ENCODE assay signal across 8 cellular contexts in the genomic region with DNA sequence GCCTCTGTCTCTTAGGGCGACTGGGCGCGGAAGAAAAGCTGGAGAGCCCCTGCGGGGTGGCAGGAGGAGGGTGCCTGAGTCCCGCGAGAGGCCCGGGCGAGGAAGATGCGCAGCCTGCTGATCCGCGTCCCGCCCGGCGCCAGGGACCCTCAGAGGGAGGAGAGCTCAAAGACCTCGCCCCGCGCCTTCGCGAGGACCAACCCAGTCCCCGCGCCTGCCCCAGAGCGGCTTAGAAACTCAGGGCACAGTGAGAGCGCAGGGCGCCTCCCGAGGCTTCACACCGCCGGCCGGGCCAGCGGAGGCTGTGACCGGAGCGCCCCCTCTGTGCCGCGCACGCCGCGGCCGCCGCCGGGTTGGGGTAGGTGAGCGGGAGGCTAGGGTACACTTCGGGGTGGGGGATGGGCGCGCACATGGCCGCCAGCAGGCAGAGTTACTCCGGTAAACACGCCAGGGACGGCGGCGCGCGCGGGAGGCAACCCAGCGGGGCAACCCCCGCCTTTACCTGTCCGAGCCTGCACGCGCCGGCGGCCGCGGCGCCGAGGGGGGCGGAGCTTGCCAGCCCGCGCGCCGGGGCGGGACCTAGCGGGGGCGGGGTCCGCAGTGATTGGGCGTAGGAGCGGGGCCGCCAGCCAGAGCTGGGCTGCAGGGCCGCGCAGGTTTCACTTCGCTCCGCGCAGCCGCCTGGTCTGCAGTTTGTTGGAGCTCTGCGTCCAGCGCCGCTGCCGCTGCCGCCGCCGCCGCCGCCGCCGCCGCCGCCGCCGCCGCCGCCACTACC. TPM values are rescaled to one million over a fixed set of nuclear protein-coding genes. Genes with fewer than 3 reads are reported as not detected.
DNase-seq lines count a peak whose midpoint lies in the region; ATAC-seq and TF ChIP-seq lines count a peak whose summit lies in the region.

A gene with protein sequence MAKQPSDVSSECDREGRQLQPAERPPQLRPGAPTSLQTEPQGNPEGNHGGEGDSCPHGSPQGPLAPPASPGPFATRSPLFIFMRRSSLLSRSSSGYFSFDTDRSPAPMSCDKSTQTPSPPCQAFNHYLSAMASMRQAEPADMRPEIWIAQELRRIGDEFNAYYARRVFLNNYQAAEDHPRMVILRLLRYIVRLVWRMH (plus strand): TSS at position 662 of the 775 bp plus-strand sequence. CDS start 2,832 bp downstream, outside the sequence.

- CTCF ChIA-PET in WTC11 (lab: Charles Lee), result interaction anchor here (0.7 to 2.1 kb wide), 6 partner anchors 13 to 105 kb away, joined by 3 to 7 read pairs (median 4); no protein-coding TSS in a partner anchor

- no peak for TF ChIP-seq CTCF in AG09309 (IDR thresholded peaks at IDR 0.05; ENCODE audit: control insufficient read depth, insufficient read depth, low read depth, low read length, missing control alignments)
- TF ChIP-seq CTCF in WTC11 (IDR thresholded peaks at IDR 0.05), result no peak
- no peak for TF ChIP-seq CTCF in cardiac fibroblast (IDR thresholded peaks at IDR 0.05; ENCODE audit: low read depth, low read length)

- H3K36me3 Mint-ChIP-seq in WTC11, result peaks cover 16% of the 10 kb centered on the region

- peaks cover 39% of the 10 kb centered on the region for H3K4me1 Mint-ChIP-seq in WTC11

- DNase-seq in AG09309 (ENCODE audit: low read depth) (peak; percentile 49), NCI-H2227 treated with DMSO at 0.1 percent for 48 hours (lab: John Stamatoyannopoulos, UW) (peak; percentile 89), WTC11 (ENCODE audit: low spot score) (peak; percentile 93), cardiac fibroblast (ENCODE audit: low read depth in 2 of 2) (peak; percentile 86 to 95), islet precursor cell (peak; percentile 97)
- peak; percentile 85 to 87 (median 85) for DNase-seq in stimulated activated CD4-positive, alpha-beta T cell treated with anti-CD3 and anti-CD28 coated beads, Interleukin-12 subunit alpha, Interleukin-12 subunit beta, amount 100 ng/mL, for 48 hours (ENCODE audit: low read depth in 2 of 3, low spot score in 1 of 3)

- H3K9me3 Mint-ChIP-seq in WTC11, result no peaks in the 10 kb centered on the region

- H3K4me3 Mint-ChIP-seq in WTC11, result peak within 1 kb of the TSS; percentile 84

- in situ Hi-C loops in GM18951 (cut with MboI; ENCODE audit: low sequenced_read_pairs, unreplicated experiment), result no loop called here

- peaks cover 54% of the 10 kb centered on the region for H3K27me3 Mint-ChIP-seq in WTC11 (ENCODE audit: low read depth)

- peak within 1 kb of the TSS; percentile 76 for H3K4me3 ChIP-seq in AG09309 (ENCODE audit: control insufficient read depth, low read depth, low read length)
- peak within 1 kb of the TSS; percentile 68 to 96 for H3K4me3 ChIP-seq in cardiac fibroblast (replicated peaks in 1 of 2; ENCODE audit: low read depth in 2 of 2, low read length in 2 of 2)

- POLR2A ChIA-PET in WTC11 (lab: Charles Lee), result interaction anchor here (1.0 to 1.7 kb wide), 3 partner anchors 13 to 82 kb away, joined by 3 to 5 read pairs (median 4); no protein-coding TSS in a partner anchor

- peak; percentile 77 for TF ChIP-seq POLR2A in GM18951 (IDR thresholded peaks at IDR 0.05; ENCODE audit: extremely low read depth, insufficient read depth, insufficient read length)

- peak within 1 kb of the TSS; percentile 87 for H3K27ac Mint-ChIP-seq in WTC11

- peak; percentile 59 for ATAC-seq in HG03175 (IDR thresholded peaks at IDR 0.05; ENCODE audit: unreplicated experiment)
- peak; percentile 60 for ATAC-seq in WTC11

TF ChIP-seq in WTC11, 78 proteins besides CTCF, POLR2A, EP300 and RAD21 (continues in another document):
- TF ChIP-seq SMAD3 (CRISPR knock-in tag; IDR thresholded peaks at IDR 0.05; ENCODE audit: borderline replicate concordance), result peak; percentile 40; the same call in 1 of the 2 replicates
- TF ChIP-seq TEAD4 (CRISPR knock-in tag; IDR thresholded peaks at IDR 0.05), result no peak
- TF ChIP-seq, protein P1, sequence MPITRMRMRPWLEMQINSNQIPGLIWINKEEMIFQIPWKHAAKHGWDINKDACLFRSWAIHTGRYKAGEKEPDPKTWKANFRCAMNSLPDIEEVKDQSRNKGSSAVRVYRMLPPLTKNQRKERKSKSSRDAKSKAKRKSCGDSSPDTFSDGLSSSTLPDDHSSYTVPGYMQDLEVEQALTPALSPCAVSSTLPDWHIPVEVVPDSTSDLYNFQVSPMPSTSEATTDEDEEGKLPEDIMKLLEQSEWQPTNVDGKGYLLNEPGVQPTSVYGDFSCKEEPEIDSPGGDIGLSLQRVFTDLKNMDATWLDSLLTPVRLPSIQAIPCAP (CRISPR knock-in tag; IDR thresholded peaks at IDR 0.05), result no peak; the same call in 1 of the 2 replicates
- no peak for TF ChIP-seq ATF1 (CRISPR knock-in tag; IDR thresholded peaks at IDR 0.05)
- peak; percentile 80; the same call in 1 of the 2 replicates for TF ChIP-seq FOXP1 (CRISPR knock-in tag; IDR thresholded peaks at IDR 0.05; ENCODE audit: borderline replicate concordance)
- TF ChIP-seq, protein P2, sequence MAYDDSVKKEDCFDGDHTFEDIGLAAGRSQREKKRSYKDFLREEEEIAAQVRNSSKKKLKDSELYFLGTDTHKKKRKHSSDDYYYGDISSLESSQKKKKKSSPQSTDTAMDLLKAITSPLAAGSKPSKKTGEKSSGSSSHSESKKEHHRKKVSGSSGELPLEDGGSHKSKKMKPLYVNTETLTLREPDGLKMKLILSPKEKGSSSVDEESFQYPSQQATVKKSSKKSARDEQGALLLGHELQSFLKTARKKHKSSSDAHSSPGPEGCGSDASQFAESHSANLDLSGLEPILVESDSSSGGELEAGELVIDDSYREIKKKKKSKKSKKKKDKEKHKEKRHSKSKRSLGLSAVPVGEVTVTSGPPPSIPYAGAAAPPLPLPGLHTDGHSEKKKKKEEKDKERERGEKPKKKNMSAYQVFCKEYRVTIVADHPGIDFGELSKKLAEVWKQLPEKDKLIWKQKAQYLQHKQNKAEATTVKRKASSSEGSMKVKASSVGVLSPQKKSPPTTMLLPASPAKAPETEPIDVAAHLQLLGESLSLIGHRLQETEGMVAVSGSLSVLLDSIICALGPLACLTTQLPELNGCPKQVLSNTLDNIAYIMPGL (CRISPR knock-in tag; IDR thresholded peaks at IDR 0.05), result peak; percentile 93
- TF ChIP-seq, protein P3, sequence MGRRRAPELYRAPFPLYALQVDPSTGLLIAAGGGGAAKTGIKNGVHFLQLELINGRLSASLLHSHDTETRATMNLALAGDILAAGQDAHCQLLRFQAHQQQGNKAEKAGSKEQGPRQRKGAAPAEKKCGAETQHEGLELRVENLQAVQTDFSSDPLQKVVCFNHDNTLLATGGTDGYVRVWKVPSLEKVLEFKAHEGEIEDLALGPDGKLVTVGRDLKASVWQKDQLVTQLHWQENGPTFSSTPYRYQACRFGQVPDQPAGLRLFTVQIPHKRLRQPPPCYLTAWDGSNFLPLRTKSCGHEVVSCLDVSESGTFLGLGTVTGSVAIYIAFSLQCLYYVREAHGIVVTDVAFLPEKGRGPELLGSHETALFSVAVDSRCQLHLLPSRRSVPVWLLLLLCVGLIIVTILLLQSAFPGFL (CRISPR knock-in tag; IDR thresholded peaks at IDR 0.05; ENCODE audit: borderline replicate concordance), result 0 out of 2 replicates have a peak, but pooled peaks have one; percentile 69
- 0 out of 2 replicates have a peak, but pooled peaks have one; percentile 27 for TF ChIP-seq NFYB (CRISPR knock-in tag; conservative IDR thresholded peaks at IDR 0.05; ENCODE audit: low read depth)
- TF ChIP-seq, protein P4, sequence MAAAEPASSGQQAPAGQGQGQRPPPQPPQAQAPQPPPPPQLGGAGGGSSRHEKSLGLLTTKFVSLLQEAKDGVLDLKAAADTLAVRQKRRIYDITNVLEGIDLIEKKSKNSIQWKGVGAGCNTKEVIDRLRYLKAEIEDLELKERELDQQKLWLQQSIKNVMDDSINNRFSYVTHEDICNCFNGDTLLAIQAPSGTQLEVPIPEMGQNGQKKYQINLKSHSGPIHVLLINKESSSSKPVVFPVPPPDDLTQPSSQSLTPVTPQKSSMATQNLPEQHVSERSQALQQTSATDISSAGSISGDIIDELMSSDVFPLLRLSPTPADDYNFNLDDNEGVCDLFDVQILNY (CRISPR knock-in tag; IDR thresholded peaks at IDR 0.05), result 0 out of 2 replicates have a peak, but pooled peaks have one; percentile 80
- no peak for TF ChIP-seq CBFB (CRISPR knock-in tag; IDR thresholded peaks at IDR 0.05; ENCODE audit: low read depth)
- peak; percentile 68 for TF ChIP-seq SP1 (CRISPR knock-in tag; conservative IDR thresholded peaks at IDR 0.05)
- TF ChIP-seq, protein P5, sequence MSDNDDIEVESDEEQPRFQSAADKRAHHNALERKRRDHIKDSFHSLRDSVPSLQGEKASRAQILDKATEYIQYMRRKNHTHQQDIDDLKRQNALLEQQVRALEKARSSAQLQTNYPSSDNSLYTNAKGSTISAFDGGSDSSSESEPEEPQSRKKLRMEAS (CRISPR knock-in tag; IDR thresholded peaks at IDR 0.05), result peak; percentile 94
- peak; percentile 13; the same call in 1 of the 2 replicates for TF ChIP-seq ZNF416 (CRISPR knock-in tag; IDR thresholded peaks at IDR 0.05)
- TF ChIP-seq, protein P6, sequence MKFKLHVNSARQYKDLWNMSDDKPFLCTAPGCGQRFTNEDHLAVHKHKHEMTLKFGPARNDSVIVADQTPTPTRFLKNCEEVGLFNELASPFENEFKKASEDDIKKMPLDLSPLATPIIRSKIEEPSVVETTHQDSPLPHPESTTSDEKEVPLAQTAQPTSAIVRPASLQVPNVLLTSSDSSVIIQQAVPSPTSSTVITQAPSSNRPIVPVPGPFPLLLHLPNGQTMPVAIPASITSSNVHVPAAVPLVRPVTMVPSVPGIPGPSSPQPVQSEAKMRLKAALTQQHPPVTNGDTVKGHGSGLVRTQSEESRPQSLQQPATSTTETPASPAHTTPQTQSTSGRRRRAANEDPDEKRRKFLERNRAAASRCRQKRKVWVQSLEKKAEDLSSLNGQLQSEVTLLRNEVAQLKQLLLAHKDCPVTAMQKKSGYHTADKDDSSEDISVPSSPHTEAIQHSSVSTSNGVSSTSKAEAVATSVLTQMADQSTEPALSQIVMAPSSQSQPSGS (CRISPR knock-in tag; IDR thresholded peaks at IDR 0.05; ENCODE audit: borderline replicate concordance, low read depth), result no peak
- 0 out of 2 replicates have a peak, but pooled peaks have one; percentile 42 for TF ChIP-seq JUN (CRISPR knock-in tag; IDR thresholded peaks at IDR 0.05)

RNA-seq across cellular contexts. Expression of the gene that starts here (rescaled TPM):
- 19.3 to 20.8 TPM (median 20.7 TPM) in 3 replicates for total RNA-seq in WTC11 (2021)

Comparison
In these comparisons a context has a peak if more than half of its experiments do, and no peak if none do; other contexts are left out.
1. Peak in every context shown above with its lines: DNase-seq, ATAC-seq and H3K4me3 ChIP-seq.